In genomic region chr9:137014166-137014565, GRCh38 we compare ENCODE assay signal across 38 cellular contexts. TPM values are rescaled to one million over a fixed set of nuclear protein-coding genes. Genes with fewer than 3 reads are reported as not detected.
"Had no signal": no experiment of that assay in that cellular context is flagged by ENCODE, and none has a peak within 500 bp of the region (broad histone marks: within the 10 kb centered on the region; RNA-seq: fewer than 3 reads in every experiment).

No MANE protein-coding gene starts in this region.

- H3K4me3 ChIP-seq: adrenal gland, ascending aorta, body of pancreas, breast epithelium, cardiac muscle cell had no signal

- H3K4me1 ChIP-seq: adrenal gland, ascending aorta, body of pancreas, breast epithelium had no signal

- H3K27ac ChIP-seq: adrenal gland, ascending aorta, body of pancreas, brain microvascular endothelial cell, breast epithelium, cardiac muscle cell had no signal

- H3K9me3 ChIP-seq: adrenal gland, ascending aorta, body of pancreas, breast epithelium had no signal

- H3K27me3 ChIP-seq: adrenal gland, ascending aorta, body of pancreas, brain microvascular endothelial cell, breast epithelium, cardiac muscle cell had no signal

- ATAC-seq: activated naive CD4-positive, alpha-beta T cell treated with anti-CD3 and anti-CD28 coated beads, Interleukin-2, amount 50 U/mL, for 72 hours; activated naive CD8-positive, alpha-beta T cell treated with anti-CD3 and anti-CD28 coated beads, Interleukin-2, amount 50 U/mL, for 24 hours; activated T-cell treated with anti-CD3 and anti-CD28 coated beads, Interleukin-2, amount 50 U/mL, for 4 hours; activated T-cell treated with anti-CD3 and anti-CD28 coated beads, Interleukin-2, amount 50 U/mL, for 72 hours; activated T-helper 17 cell treated with anti-CD3 and anti-CD28 coated beads, Interleukin-2, amount 50 U/mL, for 72 hours; body of pancreas had no signal

- H3K36me3 ChIP-seq: breast epithelium had no signal

- DNase-seq: activated effector memory CD4-positive, alpha-beta T cell treated with anti-CD3 and anti-CD28 coated beads, Interleukin-2, amount 50 U/mL, for 16 hours; activated effector memory CD4-positive, alpha-beta T cell treated with Interleukin-2 at 50 U/mL for 16 hours; activated gamma-delta T cell; activated gamma-delta T cell treated with Interleukin-2 at 50 U/mL for 16 hours; activated naive CD4-positive, alpha-beta T cell; activated naive CD4-positive, alpha-beta T cell treated with anti-CD3 and anti-CD28 coated beads for 36 hours; activated naive CD4-positive, alpha-beta T cell treated with anti-CD3 and anti-CD28 coated beads, Interleukin-2, amount 10 ng/mL, durations not matched to agents 7 days and 5 days; activated naive CD4-positive, alpha-beta T cell treated with anti-CD3 and anti-CD28 coated beads, Interleukin-2, amount 50 U/mL, for 16 hours; activated naive CD4-positive, alpha-beta T cell treated with Interleukin-2 at 50 U/mL for 16 hours; activated naive CD8-positive, alpha-beta T cell treated with anti-CD3 and anti-CD28 coated beads for 36 hours; activated naive CD8-positive, alpha-beta T cell treated with anti-CD3 and anti-CD28 coated beads, Interleukin-2, amount 10 ng/mL, durations not matched to agents 7 days and 5 days; activated naive CD8-positive, alpha-beta T cell treated with anti-CD3 and anti-CD28 coated beads, Interleukin-2, amount 50 U/mL, for 24 hours; activated T-cell treated with anti-CD3 and anti-CD28 coated beads for 4 hours; activated T-cell treated with anti-CD3 and anti-CD28 coated beads, Interleukin-2, amount 50 U/mL, for 1 hour; activated T-cell treated with anti-CD3 and anti-CD28 coated beads, Interleukin-2, amount 50 U/mL, for 24 hours; activated T-cell treated with anti-CD3 and anti-CD28 coated beads, Interleukin-2, amount 50 U/mL, for 4 hours; activated T-cell treated with anti-CD3 and anti-CD28 coated beads, Interleukin-2, amount 50 U/mL, for 48 hours; activated T-cell treated with anti-CD3 and anti-CD28 coated beads, Interleukin-2, amount 50 U/mL, for 72 hours; adrenal gland; amniotic stem cell; amygdala; anterior cingulate cortex; aorta; body of pancreas; brain microvascular endothelial cell; caudate nucleus; central memory CD4-positive, alpha-beta T cell; cerebellar nuclear complex had no signal

RNA-seq across cellular contexts. Expression of gene FUT7, which starts 17.7 kb away (rescaled TPM):
- total RNA-seq: activated naive CD4-positive, alpha-beta T cell treated with anti-CD3 and anti-CD28 coated beads for 36 hours; activated naive CD8-positive, alpha-beta T cell treated with anti-CD3 and anti-CD28 coated beads for 36 hours; activated T-helper 2 cell treated with anti-CD3 and anti-CD28 coated beads, Interferon-gamma antibody, Interleukin-2, Interleukin-4, amounts not matched to agents 10 μg/mL and 5 μg/mL and 100 μg/mL, durations not matched to agents 14 hours and 24 hours and 36 hours; ascending aorta; astrocyte; body of pancreas; breast epithelium; bronchial epithelial cell; cardiac muscle cell had no signal
- polyA plus RNA-seq: aorta, cardiac muscle cell had no signal

RNA-seq across cellular contexts. Expression of gene CLIC3, which starts 17.8 kb away (rescaled TPM):
- total RNA-seq: activated naive CD4-positive, alpha-beta T cell treated with anti-CD3 and anti-CD28 coated beads for 36 hours; activated naive CD4-positive, alpha-beta T cell treated with anti-CD3 and anti-CD28 coated beads, Interleukin-2, amount 50 U/mL, for 72 hours; activated naive CD8-positive, alpha-beta T cell treated with anti-CD3 and anti-CD28 coated beads for 36 hours; activated T-helper 1 cell treated with anti-CD3 and anti-CD28 coated beads, Interleukin-12 subunit alpha, Interleukin-12 subunit beta, Interleukin-2, Interleukin-4 antibody, amounts not matched to agents 30 ng/mL and 10 ng/mL and 1 ng/mL, durations not matched to agents 14 hours and 24 hours and 36 hours; activated T-helper 2 cell treated with anti-CD3 and anti-CD28 coated beads, Interferon-gamma antibody, Interleukin-2, Interleukin-4, amounts not matched to agents 10 μg/mL and 5 μg/mL and 100 μg/mL, durations not matched to agents 14 hours and 24 hours and 36 hours; cardiac muscle cell; cerebellum had no signal

RNA-seq across cellular contexts. Expression of gene LCNL1, which starts 31.4 kb away (rescaled TPM):
- total RNA-seq: activated naive CD4-positive, alpha-beta T cell treated with anti-CD3 and anti-CD28 coated beads for 36 hours; activated naive CD4-positive, alpha-beta T cell treated with anti-CD3 and anti-CD28 coated beads, Interleukin-2, amount 50 U/mL, for 72 hours; activated naive CD8-positive, alpha-beta T cell treated with anti-CD3 and anti-CD28 coated beads for 36 hours; activated T-cell treated with anti-CD3 and anti-CD28 coated beads, Interleukin-2, amount 50 U/mL, for 4 hours; activated T-cell treated with anti-CD3 and anti-CD28 coated beads, Interleukin-2, amount 50 U/mL, for 72 hours; activated T-helper 1 cell treated with anti-CD3 and anti-CD28 coated beads, Interleukin-12 subunit alpha, Interleukin-12 subunit beta, Interleukin-2, Interleukin-4 antibody, amounts not matched to agents 30 ng/mL and 10 ng/mL and 1 ng/mL, durations not matched to agents 14 hours and 24 hours and 36 hours; activated T-helper 2 cell treated with anti-CD3 and anti-CD28 coated beads, Interferon-gamma antibody, Interleukin-2, Interleukin-4, amounts not matched to agents 10 μg/mL and 5 μg/mL and 100 μg/mL, durations not matched to agents 14 hours and 24 hours and 36 hours; ascending aorta; body of pancreas; bronchial epithelial cell had no signal
- polyA plus RNA-seq: cardiac muscle cell had no signal
